ENCODE assay signal across 23 cellular contexts in genomic region chr17:56987283-56987834, GRCh38. TPM values are rescaled to one million over a fixed set of nuclear protein-coding genes. Genes with fewer than 3 reads are reported as not detected.
DNase-seq lines count a peak whose midpoint lies in the region; ATAC-seq, FAIRE-seq and TF ChIP-seq lines count a peak whose summit lies in the region.
"Had no signal": no experiment of that assay in that cellular context is flagged by ENCODE, and none has a peak within 500 bp of the region (broad histone marks: within the 10 kb centered on the region; RNA-seq: fewer than 3 reads in every experiment).

No MANE protein-coding gene starts in this region.

- in situ Hi-C loops in KBM-7 (cut with MboI; ENCODE audit: low pct_unique_long_range_greater_than_20kb, low sequenced_read_pairs): no loop called here
- in situ Hi-C loops in K562 (cut with MboI): no loop called here

- H3K4me2 ChIP-seq in K562 (ENCODE audit: insufficient read depth, low read length): no peak overlapping the region
- H3K4me2 ChIP-seq: SK-N-SH had no signal

- H3K27ac ChIP-seq in K562 (ENCODE audit: extremely low read depth, low read depth, low read length): no peak overlapping the region
- no peak overlapping the region for H3K27ac ChIP-seq in psoas muscle

- peak overlapping the region; percentile 54 for H2AFZ ChIP-seq in K562 (ENCODE audit: low read depth, low read length)

- intact Hi-C loops in K562 (cut with micrococcal nuclease) (no loop called here), psoas muscle (cut with DNase I) (no loop called here), head of caudate nucleus (cut with DNase I) (no loop called here)

- CTCF ChIA-PET in K562 (lab: Yijun Ruan, JAX; ENCODE audit: low intra/inter-chr PET ratio): no interaction called here

- no peaks in the 10 kb centered on the region for H4K20me1 ChIP-seq in K562 (replicated peaks; ENCODE audit: control insufficient read depth, insufficient read depth, low read length)

- FAIRE-seq in K562 (lab: Jason Lieb, UNC): no peak
- FAIRE-seq: GM12878 had no signal

- H3K9ac ChIP-seq in K562 (ENCODE audit: insufficient read depth in 1 of 2, low read depth in 2 of 2, low read length in 2 of 2): no peak overlapping the region
- H3K9ac ChIP-seq: SK-N-SH had no signal

- no peaks in the 10 kb centered on the region for H3K9me3 ChIP-seq in K562 (replicated peaks; ENCODE audit: control insufficient read depth, insufficient read depth, low read depth, low read length)
- H3K9me3 ChIP-seq in psoas muscle: no peaks in the 10 kb centered on the region
- H3K9me3 ChIP-seq: Caco-2, SK-N-SH had no signal

- POLR2A ChIA-PET in K562 (lab: Yijun Ruan, JAX): interaction anchor here (0.5 to 1.0 kb wide), 2 partner anchors 20 to 1204 kb away, joined by 3 read pairs; no protein-coding TSS in a partner anchor

- no peak for TF ChIP-seq CTCF in K562 (IDR thresholded peaks at IDR 0.05 in 2 of 3, conservative IDR thresholded peaks at IDR 0.05 in 1 of 3; ENCODE audit: insufficient read depth in 2 of 3, low read depth in 1 of 3, low read length in 3 of 3)
- TF ChIP-seq CTCF in psoas muscle (IDR thresholded peaks at IDR 0.05): no peak

- H3K4me1 ChIP-seq in K562 (replicated peaks in 1 of 2; ENCODE audit: control insufficient read depth in 2 of 2, insufficient read depth in 2 of 2, low read length in 2 of 2): peaks cover 23 to 38% of the 10 kb centered on the region in 2 experiments
- H3K4me1 ChIP-seq in psoas muscle: no peaks in the 10 kb centered on the region
- H3K4me1 ChIP-seq: Caco-2 had no signal

- ATAC-seq in K562 (no peak), left lobe of liver (peak; percentile 73), psoas muscle (peak in 3 of 4 donors; percentile 35 to 58 (median 50)), GM21529 (IDR thresholded peaks at IDR 0.05; ENCODE audit: unreplicated experiment) (no peak)
- ATAC-seq: GM12878, HCT116, Panc1 had no signal

- no TSS peak for BruUV-seq in K562 (replicated peaks; lab: Mats Ljungman, UMichigan)

- H3K4me3 ChIP-seq in K562: no peak overlapping the region
- no peak overlapping the region for H3K4me3 ChIP-seq in psoas muscle
- H3K4me3 ChIP-seq: GM12878 had no signal

- H3K27me3 ChIP-seq in K562 (ENCODE audit: control insufficient read depth in 2 of 2, insufficient read depth in 2 of 2, low read length in 2 of 2) (no peaks in the 10 kb centered on the region), psoas muscle (ENCODE audit: insufficient read depth in 3 of 3, low read length in 2 of 3) (no peaks in the 10 kb centered on the region)

- 63% methylated on average over 8 of the region's 11 CpGs for WGBS in K562 (ENCODE audit: insufficient coverage, low coverage, missing lambda C conversion rate)
- 53 to 68% (median 61%) methylated on average over 11 of the region's 11 CpGs for WGBS in psoas muscle, 3 donors

- TF ChIP-seq POLR2A in K562 (conservative IDR thresholded peaks at IDR 0.05): no peak

- no peaks in the 10 kb centered on the region for H3K79me2 ChIP-seq in K562 (ENCODE audit: control insufficient read depth, insufficient read depth, low read length)

- DNase-seq in KBM-7: peak; percentile 54
- peak in 2 of 4 experiments; percentile 2 for DNase-seq in K562 (ENCODE audit: extremely low read depth in 1 of 4, low spot score in 3 of 4)
- DNase-seq in left lobe of liver (ENCODE audit: low spot score): no peak
- DNase-seq in psoas muscle: no peak
- no peak for DNase-seq in foreskin melanocyte
- DNase-seq in head of caudate nucleus: no peak
- DNase-seq: Caco-2; CD4-positive, alpha-beta T cell; DND-41; GOT3; Karpas-422; MV-4-11; NCI-H1105 treated with DMSO at 0.1 percent for 48 hours; NCI-H2029 treated with DMSO at 0.1 percent for 48 hours; NCI-H226; NCI-H524; NCI-H774; SIG-M5; SK-N-SH had no signal

- no peak for TF ChIP-seq RAD21 in K562 (CRISPR knock-in tag; conservative IDR thresholded peaks at IDR 0.05 in 1 of 2, IDR thresholded peaks at IDR 0.05 in 1 of 2)

- no peak for TF ChIP-seq EP300 in K562 (IDR thresholded peaks at IDR 0.05; ENCODE audit: low read length)

- H3K36me3 ChIP-seq in K562 (ENCODE audit: control insufficient read depth, insufficient read depth, low read length) (no peaks in the 10 kb centered on the region), psoas muscle (ENCODE audit: insufficient read depth in 1 of 2, low read depth in 1 of 2) (peaks cover 0 to 80% of the 10 kb centered on the region in 2 donors)

- H3K9me1 ChIP-seq in K562 (ENCODE audit: control insufficient read depth, insufficient read depth, low read length): no peaks in the 10 kb centered on the region

TF ChIP-seq in K562, 482 proteins besides CTCF, POLR2A, EP300 and RAD21 (continues in another document):
- TF ChIP-seq MAFF (IDR thresholded peaks at IDR 0.05; ENCODE audit: low read length): peak; percentile 15; the same call in 1 of the 2 replicates
- no peak for TF ChIP-seq VEZF1 (CRISPR knock-in tag; IDR thresholded peaks at IDR 0.05)
- no peak for TF ChIP-seq MED1 (CRISPR knock-in tag; IDR thresholded peaks at IDR 0.05; ENCODE audit: borderline replicate concordance)
- no peak for TF ChIP-seq ATF4 (CRISPR knock-in tag; IDR thresholded peaks at IDR 0.05)

RNA-seq across cellular contexts. Expression of gene SCPEP1, which starts 9.4 kb away (rescaled TPM):
- 13.2 and 19.1 TPM in 2 replicates for total RNA-seq in K562 (2011; cell fraction: chromatin; rRNA removed; ENCODE audit: low replicate concordance)
- 15.3 and 21.4 TPM in 2 replicates for total RNA-seq in K562 (2011; cell fraction: nucleolus; rRNA removed)
- 16.1 and 19.9 TPM in 2 replicates for total RNA-seq in K562 (2011; cell fraction: nucleoplasm; rRNA removed)
- total RNA-seq in K562 (2014; rRNA removed) (5.1 and 5.8 TPM in 2 replicates), K562 (2014; rRNA removed; fragmentation: Illumina TruSeq; extraction: Trizol) (5.7 and 8.2 TPM in 2 replicates), K562 (2015; rRNA removed; fragmentation: Illumina TruSeq; extraction: Trizol) (7.2 and 7.8 TPM in 2 replicates), K562 (2021) (8.1 and 10.0 TPM in 2 replicates), left lobe of liver (11.6 TPM), psoas muscle (10 to 100 TPM; 10.3 to 20.8 (median 12.8) TPM)
- polyA plus RNA-seq in K562 (2011; rRNA removed) (8.1 TPM in 2 replicates), K562 (2014; fragmentation: Illumina TruSeq; extraction: Trizol) (6.6 TPM in 2 replicates), K562 (2014; fragmentation: Nextera tagmentation; extraction: Ambion mirVana) (10 to 100 TPM; 12.2 to 14.8 TPM), K562 (2014; rRNA removed) (5.4 and 6.8 TPM in 2 replicates), psoas muscle (10 to 100 TPM in 2 of 3 donors, 1 to 10 TPM in 1; 5.8 to 33.1 (median 10.4) TPM)
- polyA plus RNA-seq in K562 (2011; cell fraction: cytosol; rRNA removed): 4.1 and 5.1 TPM in 2 replicates
- polyA plus RNA-seq in K562 (2011; cell fraction: nucleus; rRNA removed): 12.2 and 20.2 TPM in 2 replicates
- 9.6 and 13.4 TPM in 2 replicates for polyA plus RNA-seq in K562 (2012)
- polyA minus RNA-seq in K562 (2011; rRNA and poly(A)+ RNA removed): 2.9 and 4.1 TPM in 2 replicates
- polyA minus RNA-seq in K562 (2011; cell fraction: cytosol; rRNA and poly(A)+ RNA removed): 2.6 and 3.1 TPM in 2 replicates
- 3.3 and 4.4 TPM in 2 replicates for polyA minus RNA-seq in K562 (2011; cell fraction: nucleus; rRNA and poly(A)+ RNA removed)

RNA-seq across cellular contexts. Expression of gene COIL, which starts 26.5 kb away (rescaled TPM):
- 7.4 and 16.0 TPM in 2 replicates for total RNA-seq in K562 (2011; cell fraction: chromatin; rRNA removed; ENCODE audit: low replicate concordance)
- total RNA-seq in K562 (2011; cell fraction: nucleolus; rRNA removed): 4.8 and 6.1 TPM in 2 replicates
- 7.6 and 15.8 TPM in 2 replicates for total RNA-seq in K562 (2011; cell fraction: nucleoplasm; rRNA removed)
- total RNA-seq in K562 (2014; rRNA removed): 25.2 and 25.7 TPM in 2 replicates
- 37.5 and 42.3 TPM in 2 replicates for total RNA-seq in K562 (2014; rRNA removed; fragmentation: Illumina TruSeq; extraction: Trizol)
- total RNA-seq in K562 (2015; rRNA removed; fragmentation: Illumina TruSeq; extraction: Trizol): 37.7 and 40.9 TPM in 2 replicates
- 28.7 and 29.4 TPM in 2 replicates for total RNA-seq in K562 (2021)
- polyA plus RNA-seq in K562 (2011; rRNA removed): 18.3 and 25.9 TPM in 2 replicates
- polyA plus RNA-seq in K562 (2011; cell fraction: cytosol; rRNA removed): 5.5 and 9.5 TPM in 2 replicates
- 5.8 and 7.7 TPM in 2 replicates for polyA plus RNA-seq in K562 (2011; cell fraction: nucleus; rRNA removed)
- 18.5 and 24.7 TPM in 2 replicates for polyA plus RNA-seq in K562 (2012)
- 33.2 and 41.3 TPM in 2 replicates for polyA plus RNA-seq in K562 (2014; fragmentation: Illumina TruSeq; extraction: Trizol)
- polyA plus RNA-seq in K562 (2014; fragmentation: Nextera tagmentation; extraction: Ambion mirVana): 10 to 100 TPM; 23.9 to 30.8 TPM
- polyA plus RNA-seq in K562 (2014; rRNA removed): 26.0 and 29.0 TPM in 2 replicates
- polyA minus RNA-seq in K562 (2011; rRNA and poly(A)+ RNA removed): 19.6 and 21.9 TPM in 2 replicates
- polyA minus RNA-seq in K562 (2011; cell fraction: cytosol; rRNA and poly(A)+ RNA removed): 5.7 and 9.2 TPM in 2 replicates
- polyA minus RNA-seq in K562 (2011; cell fraction: nucleus; rRNA and poly(A)+ RNA removed): 5.5 and 7.4 TPM in 2 replicates
- 5.9 TPM for total RNA-seq in left lobe of liver
- 10 to 100 TPM in 2 of 4 donors, 1 to 10 TPM in 2; 7.1 to 12.3 (median 9.7) TPM for total RNA-seq in psoas muscle
- 10 to 100 TPM in 1 of 3 donors, 1 to 10 TPM in 2; 6.6 to 11.7 (median 8.4) TPM for polyA plus RNA-seq in psoas muscle

Comparison
In these comparisons a context has a peak if more than half of its experiments do, and no peak if none do; other contexts are left out.
1. ATAC-seq: peak in left lobe of liver (single experiment) and psoas muscle (3 of 4); none in K562 (single experiment) and GM21529 (single experiment).